In the genomic region with DNA sequence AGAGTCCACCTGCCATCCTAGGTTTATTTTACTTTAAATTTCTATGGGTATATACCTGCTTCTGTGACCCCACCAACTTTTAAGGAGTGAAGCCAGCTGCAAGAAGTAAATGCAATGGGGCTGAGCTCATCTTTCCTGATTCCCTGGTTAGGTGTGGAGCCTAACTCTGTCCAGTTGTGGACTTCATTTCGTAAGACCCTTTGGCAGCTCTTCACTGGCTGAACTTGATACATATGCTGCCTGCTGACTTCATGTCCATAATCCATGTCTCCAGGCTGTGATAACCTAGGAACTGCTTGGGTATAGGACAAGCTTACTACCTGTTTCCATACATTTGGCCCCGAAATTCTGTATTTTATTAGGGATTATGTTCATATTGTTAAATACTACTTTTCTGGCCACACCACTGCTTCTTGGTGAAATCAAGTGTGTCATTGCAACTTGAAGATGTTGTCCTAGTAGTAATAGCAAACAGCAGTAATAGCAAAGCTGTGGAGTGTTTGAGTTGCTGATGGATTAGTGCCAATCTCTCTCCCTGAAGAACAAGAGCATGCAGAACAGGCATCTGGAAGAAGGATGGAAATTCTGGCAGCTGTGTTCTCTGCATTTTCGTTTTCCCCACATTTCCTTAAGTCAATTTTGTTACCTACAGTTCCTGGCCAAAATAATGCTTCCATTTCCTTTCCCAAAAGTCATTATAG, we compare ENCODE assay signal across 22 cellular contexts. TPM values are rescaled to one million over a fixed set of nuclear protein-coding genes. Genes with fewer than 3 reads are reported as not detected.
DNase-seq lines count a peak whose midpoint lies in the region; ATAC-seq and TF ChIP-seq lines count a peak whose summit lies in the region.
"Had no signal": no experiment of that assay in that cellular context is flagged by ENCODE, and none has a peak within 500 bp of the region (broad histone marks: within the 10 kb centered on the region; RNA-seq: fewer than 3 reads in every experiment).

No MANE protein-coding gene starts in this region.

- TF ChIP-seq POLR2A in prostate gland (IDR thresholded peaks at IDR 0.05) = no peak

- H3K36me3 ChIP-seq in right atrium auricular region (no peaks in the 10 kb centered on the region), prostate gland (no peaks in the 10 kb centered on the region)

- 83% methylated on average over 3 of the region's 3 CpGs for WGBS in prostate gland

- H3K27ac ChIP-seq in right atrium auricular region = no peak overlapping the region
- no peak overlapping the region for H3K27ac ChIP-seq in prostate gland
- H3K27ac ChIP-seq: A549; BLaER1 treated with 17β-estradiol and CSF1 and Interleukin-3, amounts not matched to agents 10 nM and 100 nM; SK-N-MC had no signal

- DNase-seq in left ventricle myocardium superior (no peak), right atrium auricular region (ENCODE audit: low spot score) (no peak), fibroblast of peridontal ligament (ENCODE audit: extremely low read depth) (peak; percentile 53), prostate gland (ENCODE audit: low spot score) (peak; percentile 33), Kasumi-1 (lab: John Stamatoyannopoulos, UW) (no peak), GM13977 (ENCODE audit: low spot score) (no peak)
- DNase-seq: Calu3; CD8-positive, alpha-beta T cell; HCEC 1CT; Karpas-422; MM.1S; NCI-H1092; NCI-H1436 treated with DMSO at 0.1 percent for 48 hours; NCI-H2081; NCI-H510A; NCI-H774; SHP77 had no signal

- H3K9me3 ChIP-seq in right atrium auricular region (peaks cover 0 to 5% of the 10 kb centered on the region in 2 donors), prostate gland (no peaks in the 10 kb centered on the region)
- H3K9me3 ChIP-seq: A549 had no signal

- ATAC-seq in left ventricle myocardium superior (peak; percentile 69), GM21360 (IDR thresholded peaks at IDR 0.05; ENCODE audit: unreplicated experiment) (no peak)
- ATAC-seq: A549; CD8-positive, alpha-beta T cell; GM23338 had no signal

- H3K4me3 ChIP-seq in right atrium auricular region (no peak overlapping the region), prostate gland (no peak overlapping the region)
- H3K4me3 ChIP-seq: A549; BLaER1 treated with 17β-estradiol and CSF1 and Interleukin-3, amounts not matched to agents 10 nM and 100 nM; GM23338; SK-N-MC had no signal

- in situ Hi-C loops in GM13977 (cut with MboI; ENCODE audit: low pct_unique_long_range_greater_than_20kb, low sequenced_read_pairs, unreplicated experiment) = no loop called here

- no peak for TF ChIP-seq CTCF in right atrium auricular region (IDR thresholded peaks at IDR 0.05)
- no peak for TF ChIP-seq CTCF in prostate gland (IDR thresholded peaks at IDR 0.05)
- no peak for TF ChIP-seq CTCF in GM13977 (IDR thresholded peaks at IDR 0.05; ENCODE audit: extremely low read depth, insufficient read depth, missing control alignments)

- H3K27me3 ChIP-seq in right atrium auricular region (no peaks in the 10 kb centered on the region), prostate gland (replicated peaks; ENCODE audit: insufficient read depth) (no peaks in the 10 kb centered on the region)
- H3K27me3 ChIP-seq: BLaER1 treated with 17β-estradiol and CSF1 and Interleukin-3, amounts not matched to agents 10 nM and 100 nM had no signal

- intact Hi-C loops in left ventricle myocardium superior (cut with micrococcal nuclease) (no loop called here), prostate gland (cut with DNase I) (no loop called here)

- H3K4me1 ChIP-seq in right atrium auricular region (no peaks in the 10 kb centered on the region), prostate gland (replicated peaks) (peaks cover 5% of the 10 kb centered on the region)
- H3K4me1 ChIP-seq: A549 had no signal

RNA-seq across cellular contexts. Expression of gene LDLRAD3, which starts 31.2 kb away (rescaled TPM):
- total RNA-seq in left ventricle myocardium superior = 1.6 TPM
- total RNA-seq in right atrium auricular region = 1 to 10 TPM; 3.6 to 7.0 TPM
- 10 to 100 TPM; 30.8 to 42.5 TPM for total RNA-seq in prostate gland
- total RNA-seq: CD8-positive, alpha-beta T cell had no signal

Comparison
In these comparisons a context has a peak if more than half of its experiments do, and no peak if none do; other contexts are left out.
1. DNase-seq: peak in fibroblast of peridontal ligament (single experiment) and prostate gland (single experiment); none in left ventricle myocardium superior (single experiment), right atrium auricular region (single experiment), Kasumi-1 (0 of 2) and GM13977 (single experiment).